ENCODE assay signal across 7 cellular contexts in the genomic region with DNA sequence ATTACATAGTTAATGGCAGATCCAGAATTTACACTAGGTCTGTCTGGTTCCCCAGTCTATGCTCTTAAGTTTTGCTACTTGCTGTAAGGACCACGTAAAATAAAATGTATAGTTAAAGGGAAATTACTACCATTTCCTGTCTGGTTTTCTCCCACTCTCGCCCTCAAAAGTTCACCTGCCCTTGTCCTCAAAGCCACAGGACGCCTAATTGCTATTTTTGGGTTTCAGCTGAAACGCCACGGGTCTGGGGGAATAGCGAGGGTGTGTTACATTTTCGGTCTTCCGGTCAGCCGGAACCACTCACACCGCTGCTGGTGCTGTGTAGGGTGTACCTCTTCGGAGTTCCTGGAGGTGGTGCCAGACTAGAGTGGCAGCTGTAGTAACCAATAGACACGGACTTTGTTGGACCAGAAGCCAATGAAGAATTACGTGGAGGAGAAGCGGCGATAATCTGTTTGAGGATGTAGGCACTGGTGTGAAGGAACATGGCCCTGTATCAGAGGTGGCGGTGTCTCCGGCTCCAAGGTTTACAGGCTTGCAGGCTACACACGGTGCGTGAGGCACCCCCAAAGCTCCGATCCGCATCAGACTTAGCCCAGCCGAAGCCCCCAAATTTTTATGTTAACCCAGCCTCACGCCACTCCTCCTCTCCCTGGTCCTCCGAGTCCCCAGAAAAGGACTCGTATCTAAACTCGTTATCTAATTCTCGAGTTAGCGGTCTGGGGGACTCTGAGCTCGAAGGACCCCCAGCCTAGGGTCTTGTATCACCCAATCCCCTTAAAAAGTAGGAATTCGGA.
DNase-seq lines count a peak whose midpoint lies in the region; ATAC-seq and TF ChIP-seq lines count a peak whose summit lies in the region.

A gene with protein sequence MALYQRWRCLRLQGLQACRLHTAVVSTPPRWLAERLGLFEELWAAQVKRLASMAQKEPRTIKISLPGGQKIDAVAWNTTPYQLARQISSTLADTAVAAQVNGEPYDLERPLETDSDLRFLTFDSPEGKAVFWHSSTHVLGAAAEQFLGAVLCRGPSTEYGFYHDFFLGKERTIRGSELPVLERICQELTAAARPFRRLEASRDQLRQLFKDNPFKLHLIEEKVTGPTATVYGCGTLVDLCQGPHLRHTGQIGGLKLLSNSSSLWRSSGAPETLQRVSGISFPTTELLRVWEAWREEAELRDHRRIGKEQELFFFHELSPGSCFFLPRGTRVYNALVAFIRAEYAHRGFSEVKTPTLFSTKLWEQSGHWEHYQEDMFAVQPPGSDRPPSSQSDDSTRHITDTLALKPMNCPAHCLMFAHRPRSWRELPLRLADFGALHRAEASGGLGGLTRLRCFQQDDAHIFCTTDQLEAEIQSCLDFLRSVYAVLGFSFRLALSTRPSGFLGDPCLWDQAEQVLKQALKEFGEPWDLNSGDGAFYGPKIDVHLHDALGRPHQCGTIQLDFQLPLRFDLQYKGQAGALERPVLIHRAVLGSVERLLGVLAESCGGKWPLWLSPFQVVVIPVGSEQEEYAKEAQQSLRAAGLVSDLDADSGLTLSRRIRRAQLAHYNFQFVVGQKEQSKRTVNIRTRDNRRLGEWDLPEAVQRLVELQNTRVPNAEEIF (plus strand): TSS at position 454 of the 797 bp plus-strand sequence. CDS start 32 bp downstream, at position 486.

- in situ Hi-C loops in astrocyte of the spinal cord (cut with HindIII; ENCODE audit: low sequenced_read_pairs) = no loop called here

- TF ChIP-seq CTCF in astrocyte of the spinal cord (IDR thresholded peaks at IDR 0.05; ENCODE audit: low read depth, low read length) (peak; percentile 4), retinal pigment epithelial cell (conservative IDR thresholded peaks at IDR 0.05; ENCODE audit: low read depth, low read length) (peak; percentile 33)

- H3K4me3 ChIP-seq in astrocyte of the spinal cord (ENCODE audit: low read depth, low read length) (peak within 1 kb of the TSS; percentile 94), retinal pigment epithelial cell (ENCODE audit: low read length) (peak within 1 kb of the TSS; percentile 98)

- peak; percentile 97 for ATAC-seq in GM18508 (IDR thresholded peaks at IDR 0.05; ENCODE audit: insufficient read depth, unreplicated experiment)
- peak; percentile 99 for ATAC-seq in HG02981 (IDR thresholded peaks at IDR 0.05; ENCODE audit: unreplicated experiment)

- DNase-seq in NCI-H2029 treated with DMSO at 0.1 percent for 48 hours (lab: John Stamatoyannopoulos, UW) = peak; percentile 96
- peak; percentile 83 for DNase-seq in T-helper 9 cell
- peak; percentile 99 for DNase-seq in astrocyte of the spinal cord (ENCODE audit: low read depth, low spot score)
- peak in 50 of 51 donors; percentile 12 to 95 (median 84) for DNase-seq in hypothalamus (lab: John Stamatoyannopoulos, UW)
- DNase-seq in retinal pigment epithelial cell (ENCODE audit: low read depth) = peak; percentile 97

Comparison
In these comparisons a context has a peak if more than half of its experiments do, and no peak if none do; other contexts are left out.
1. Peak in every context shown above with its lines: DNase-seq, ATAC-seq and H3K4me3 ChIP-seq.